8 cellular contexts compared by ENCODE assay signal in the genomic region with DNA sequence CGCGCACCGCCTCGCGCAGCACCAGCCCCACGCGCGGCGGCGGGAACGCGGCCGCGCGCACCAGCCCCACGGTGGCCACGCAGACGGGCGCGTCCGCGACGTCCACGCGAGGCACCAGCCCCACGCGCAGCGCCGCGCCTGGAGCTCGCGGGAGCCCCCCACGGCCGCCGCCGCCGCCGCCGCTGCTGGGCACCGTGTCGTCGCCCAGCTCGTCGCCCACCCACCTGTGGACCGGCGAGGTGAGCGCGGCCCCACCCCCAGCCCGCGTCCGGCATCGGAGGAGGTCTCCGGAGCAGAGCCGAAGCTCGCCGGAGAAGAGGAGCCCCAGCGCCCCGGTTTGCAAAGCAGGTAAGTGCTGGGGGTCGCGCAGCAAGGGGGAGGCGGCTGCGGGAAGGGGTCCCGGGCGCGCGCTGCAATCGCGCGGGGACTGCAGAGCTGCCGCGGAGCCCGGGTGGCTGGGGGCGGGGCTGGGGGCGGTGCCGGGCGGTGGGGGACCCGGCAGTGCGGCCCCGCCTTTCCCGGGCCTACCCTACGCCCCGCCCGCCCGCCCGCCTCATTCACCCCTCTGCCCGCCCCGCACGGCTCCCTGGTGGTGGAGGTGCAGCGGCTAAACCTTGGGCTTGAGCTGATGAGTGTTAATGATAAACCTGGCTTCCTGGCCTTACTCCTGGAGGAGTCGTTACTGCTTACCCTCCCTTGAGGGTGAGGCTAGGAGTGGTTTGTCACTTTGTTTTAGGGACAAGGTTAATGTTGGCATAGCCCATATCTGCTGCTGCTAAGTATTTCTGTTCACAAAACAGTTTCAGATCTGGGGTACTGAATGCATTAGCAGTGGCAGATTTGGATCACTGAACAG. TPM values are rescaled to one million over a fixed set of nuclear protein-coding genes. Genes with fewer than 3 reads are reported as not detected.
DNase-seq lines count a peak whose midpoint lies in the region; FAIRE-seq and TF ChIP-seq lines count a peak whose summit lies in the region.

No MANE protein-coding gene starts in this region.

- no CpG with 5 or more reads among the region's 90 CpGs for WGBS in H9 (ENCODE audit: extremely low coverage, insufficient read length, low lambda C conversion rate)
- 0% methylated on average over 2 of the region's 90 CpGs for WGBS in suprapubic skin

- peak overlapping the region; percentile 10 for H3K18ac ChIP-seq in H9 (ENCODE audit: insufficient read length, low read depth, low read length)

- peaks cover 26 to 27% of the 10 kb centered on the region in 2 experiments for H3K4me1 Mint-ChIP-seq in H9

- H4K8ac ChIP-seq in H9 (replicated peaks; ENCODE audit: insufficient read length, low read depth, low read length): no peak overlapping the region

- H4K5ac ChIP-seq in H9 (ENCODE audit: insufficient read length, low read depth, low read length): peak overlapping the region; percentile 59

- H4K20me1 ChIP-seq in H9 (ENCODE audit: control insufficient read depth, insufficient read depth, insufficient read length) (peaks cover 2% of the 10 kb centered on the region), Loucy (ENCODE audit: insufficient read depth, low read length, poor library complexity, severe bottlenecking) (peaks cover 41% of the 10 kb centered on the region)

- no peak for TF ChIP-seq EP300 in suprapubic skin (IDR thresholded peaks at IDR 0.05)

- peak overlapping the region; percentile 92 to 96 for H3K4me3 Mint-ChIP-seq in H9

- no peaks in the 10 kb centered on the region for H3K27me3 Mint-ChIP-seq in H9 (ENCODE audit: low read depth)

- H2BK120ac ChIP-seq in H9 (ENCODE audit: low read depth, low read length, poor library complexity, severe bottlenecking): no peak overlapping the region

- peaks cover 4% of the 10 kb centered on the region for H3K23me2 ChIP-seq in H9 (ENCODE audit: insufficient read length, low read depth, low read length, poor library complexity, severe bottlenecking)

- H4K91ac ChIP-seq in H9 (ENCODE audit: insufficient read length, low read depth, low read length): no peak overlapping the region

- no peak overlapping the region for H3K23ac ChIP-seq in H9 (ENCODE audit: insufficient read length, low read depth, low read length)

- peak overlapping the region; percentile 56 for H3K56ac ChIP-seq in H9 (ENCODE audit: insufficient read length, low read depth, low read length)

- no peak overlapping the region for H2BK20ac ChIP-seq in H9 (ENCODE audit: low read depth, low read length, poor library complexity, severe bottlenecking)

- peak overlapping the region; percentile 29 to 92 (median 91) for H3K27ac Mint-ChIP-seq in H9

- H3K36me3 ChIP-seq in Loucy (ENCODE audit: insufficient read depth, low read length): no peaks in the 10 kb centered on the region
- no peaks in the 10 kb centered on the region for H3K36me3 ChIP-seq in SJCRH30
- H3K36me3 ChIP-seq in suprapubic skin: no peaks in the 10 kb centered on the region

- no peak overlapping the region for H2BK12ac ChIP-seq in H9 (ENCODE audit: insufficient read length, low read depth, low read length)

- DNase-seq in GM03348 (ENCODE audit: low spot score) (peak; percentile 97), H9 (peak; percentile 88), SJCRH30 (peak; percentile 69 to 78), frontal cortex (ENCODE audit: low spot score in 2 of 2) (peak; percentile 78 to 83), nucleus accumbens (lab: John Stamatoyannopoulos, UW) (peak in 55 of 56 donors; percentile 3 to 86 (median 61)), suprapubic skin (ENCODE audit: low spot score in 2 of 2) (peak; percentile 81 to 84)
- peak; percentile 66 to 91 (median 80) for DNase-seq in activated naive CD4-positive, alpha-beta T cell (lab: John Stamatoyannopoulos, UW)

- peak overlapping the region; percentile 86 for H3K4me3 ChIP-seq in Loucy (ENCODE audit: low read length, poor library complexity, severe bottlenecking)
- peak overlapping the region; percentile 99 for H3K4me3 ChIP-seq in SJCRH30
- peak overlapping the region; percentile 80 for H3K4me3 ChIP-seq in suprapubic skin

- H2BK5ac ChIP-seq in H9 (ENCODE audit: insufficient read length, low read length): no peak overlapping the region

- TF ChIP-seq POLR2A in suprapubic skin (IDR thresholded peaks at IDR 0.05): no peak

- H3K27me3 ChIP-seq in H9 (ENCODE audit: insufficient read depth, low read length) (no peaks in the 10 kb centered on the region), Loucy (ENCODE audit: insufficient read depth, low read length, poor library complexity, severe bottlenecking) (no peaks in the 10 kb centered on the region), SJCRH30 (no peaks in the 10 kb centered on the region), suprapubic skin (no peaks in the 10 kb centered on the region)

- no peaks in the 10 kb centered on the region for H3K9me3 ChIP-seq in H9 (ENCODE audit: control insufficient read depth, low read depth, low read length)
- H3K9me3 ChIP-seq in Loucy (ENCODE audit: insufficient read depth, low read depth, low read length): no peaks in the 10 kb centered on the region
- no peaks in the 10 kb centered on the region; the same call in 1 of the 2 replicates for H3K9me3 ChIP-seq in SJCRH30 (replicated peaks)
- no peaks in the 10 kb centered on the region for H3K9me3 ChIP-seq in suprapubic skin

- H3K36me3 Mint-ChIP-seq in H9 (ENCODE audit: insufficient read depth in 1 of 3, low read depth in 3 of 3): peaks cover 0 to 4% (median 0%) of the 10 kb centered on the region in 3 experiments; a peak in 1 of 7 replicates

- H3K9ac ChIP-seq in H9 (ENCODE audit: extremely low read depth, insufficient read length, low read length) (peak overlapping the region; percentile 84), Loucy (ENCODE audit: low read depth, low read length, poor library complexity, severe bottlenecking) (peak overlapping the region; percentile 83)

- no peak overlapping the region for H3K4ac ChIP-seq in H9 (ENCODE audit: low read depth, low read length)

- no peaks in the 10 kb centered on the region for H3F3A ChIP-seq in Loucy (ENCODE audit: low read depth)

- H3K27ac ChIP-seq in H9 (ENCODE audit: insufficient read length, low read depth, low read length) (peak overlapping the region; percentile 70), SJCRH30 (no peak overlapping the region; the same call in 1 of the 2 replicates), suprapubic skin (peak overlapping the region; percentile 93)

- TF ChIP-seq CTCF in H9 (conservative IDR thresholded peaks at IDR 0.05) (no peak), Loucy (conservative IDR thresholded peaks at IDR 0.05; ENCODE audit: low read length) (no peak), suprapubic skin (IDR thresholded peaks at IDR 0.05) (no peak)

- H3K4me1 ChIP-seq in H9 (ENCODE audit: insufficient read depth, low read length) (no peaks in the 10 kb centered on the region), Loucy (ENCODE audit: insufficient read depth, low read length, poor library complexity, severe bottlenecking) (peaks cover 34% of the 10 kb centered on the region), SJCRH30 (peaks cover 7% of the 10 kb centered on the region; the same call in 1 of the 2 replicates), suprapubic skin (peaks cover 34% of the 10 kb centered on the region)

- H3K14ac ChIP-seq in H9 (ENCODE audit: insufficient read depth, low read length): peak overlapping the region; percentile 97

- no peaks in the 10 kb centered on the region for H3K9me2 ChIP-seq in Loucy (replicated peaks; ENCODE audit: low read depth, low read length)

- peak overlapping the region; percentile 99 for H3K4me2 ChIP-seq in H9 (ENCODE audit: insufficient read depth, insufficient read length, low read length)
- peak overlapping the region; percentile 91 for H3K4me2 ChIP-seq in Loucy (ENCODE audit: low read depth, low read length, poor library complexity, severe bottlenecking)

- H3T11ph ChIP-seq in H9 (ENCODE audit: low read length): no peak overlapping the region

- no peak overlapping the region for H2BK15ac ChIP-seq in H9 (ENCODE audit: low read depth, low read length)

- H2AFZ ChIP-seq in H9 (ENCODE audit: low read length) (no peak overlapping the region), Loucy (ENCODE audit: low read length) (no peak overlapping the region; the same call in 1 of the 2 replicates)

- H3K9me3 Mint-ChIP-seq in H9: no peaks in the 10 kb centered on the region

- peaks cover 8% of the 10 kb centered on the region for H3K79me1 ChIP-seq in H9 (ENCODE audit: insufficient read depth, low read depth, low read length, poor library complexity, severe bottlenecking)

- FAIRE-seq in frontal cortex (lab: Jason Lieb, UNC): no peak

- peaks cover 3% of the 10 kb centered on the region; the same call in 1 of the 2 replicates for H3K79me2 ChIP-seq in H9 (ENCODE audit: insufficient read depth, low read length)
- peaks cover 45% of the 10 kb centered on the region for H3K79me2 ChIP-seq in Loucy (ENCODE audit: insufficient read depth, low read length)

- no peak overlapping the region for H2AK5ac ChIP-seq in H9 (ENCODE audit: insufficient read length, low read length)

RNA-seq across cellular contexts. Expression of gene FAM117B, which starts 0.9 kb away (rescaled TPM):
- total RNA-seq in H9 (2021) (24.0 and 24.5 TPM in 2 replicates), frontal cortex (45.7 TPM), suprapubic skin (10 to 100 TPM; 11.2 to 40.0 (median 17.7) TPM)
- 4.6 and 5.8 TPM in 2 replicates for total RNA-seq in SJCRH30 (2014; rRNA removed; shearing (Covaris generic))
